19 cellular contexts compared by ENCODE assay signal in genomic region chr1:64396817-64397216, GRCh38.
DNase-seq lines count a peak whose midpoint lies in the region; ATAC-seq and TF ChIP-seq lines count a peak whose summit lies in the region.
"Had no signal": no experiment of that assay in that cellular context is flagged by ENCODE, and none has a peak within 500 bp of the region (broad histone marks: within the 10 kb centered on the region; RNA-seq: fewer than 3 reads in every experiment).

No MANE protein-coding gene starts in this region.

- H2AFZ ChIP-seq in OCI-LY7 (ENCODE audit: low read length), result no peak overlapping the region

- TF ChIP-seq CTCF in 22Rv1 (IDR thresholded peaks at IDR 0.05), result peak; percentile 10; the same call in 1 of the 2 replicates
- TF ChIP-seq CTCF in OCI-LY7 (conservative IDR thresholded peaks at IDR 0.05; ENCODE audit: low read length), result peak; percentile 34; the same call in 1 of the 2 replicates
- TF ChIP-seq CTCF in fibroblast of mammary gland (conservative IDR thresholded peaks at IDR 0.05; ENCODE audit: control insufficient read depth, insufficient read depth, low read depth, low read length), result no peak
- TF ChIP-seq CTCF in GM13976 (IDR thresholded peaks at IDR 0.05; ENCODE audit: borderline replicate concordance, control extremely low read depth, extremely low read depth, insufficient read depth, missing control alignments), result no peak

- no peaks in the 10 kb centered on the region for H3K9me3 ChIP-seq in OCI-LY7 (ENCODE audit: low read length)
- H3K9me3 ChIP-seq: Caco-2, right lobe of liver, thyroid gland had no signal

- no peak for ATAC-seq in HG02870 (IDR thresholded peaks at IDR 0.05; ENCODE audit: unreplicated experiment)
- ATAC-seq: right lobe of liver had no signal

- no peak overlapping the region for H3K4me2 ChIP-seq in OCI-LY7 (ENCODE audit: low read length)

- CTCF ChIA-PET in OCI-LY7 (lab: Charles Lee; ENCODE audit: unreplicated experiment), result no interaction called here

- H3K4me1 ChIP-seq in OCI-LY7 (ENCODE audit: insufficient read depth, low read length, poor library complexity, severe bottlenecking), result no peaks in the 10 kb centered on the region
- H3K4me1 ChIP-seq: Caco-2, right lobe of liver, thyroid gland had no signal

- intact Hi-C loops in OCI-LY7 (cut with micrococcal nuclease; ENCODE audit: unreplicated experiment), result no loop called here

- H3K9me2 ChIP-seq in OCI-LY7 (ENCODE audit: insufficient read depth, low read length), result no peaks in the 10 kb centered on the region

- no peaks in the 10 kb centered on the region for H3K36me3 ChIP-seq in OCI-LY7 (ENCODE audit: insufficient read depth, low read length)
- H3K36me3 ChIP-seq: right lobe of liver, thyroid gland had no signal

- H3K79me2 ChIP-seq in OCI-LY7 (ENCODE audit: insufficient read depth, low read depth, low read length), result no peaks in the 10 kb centered on the region

- peak; percentile 45 for DNase-seq in H4 (ENCODE audit: low spot score)
- DNase-seq in OCI-LY7 (ENCODE audit: low spot score), result no peak
- DNase-seq in fibroblast of mammary gland (ENCODE audit: low read depth), result peak; percentile 16
- no peak for DNase-seq in DMS153 treated with DMSO at 0.1 percent for 48 hours (lab: John Stamatoyannopoulos, UW; ENCODE audit: unreplicated experiment)
- DNase-seq in MV-4-11 (lab: John Stamatoyannopoulos, UW), result no peak
- no peak for DNase-seq in GM13976 (ENCODE audit: low spot score)
- DNase-seq: activated B cell treated with CpG ODN at 0.5 μM for 24 hours; activated naive CD4-positive, alpha-beta T cell treated with Interleukin-2 at 50 U/mL for 16 hours; foreskin fibroblast; IMR-90; mesenchymal stem cell; NCI-H146; right lobe of liver; stimulated activated CD4-positive, alpha-beta T cell treated with anti-CD3 and anti-CD28 coated beads, Interleukin-2, amount 100 ng/mL, for 48 hours; stimulated activated CD8-positive, alpha-beta memory T cell treated with anti-CD3 and anti-CD28 coated beads, Interleukin-4, amount 100 ng/mL, for 48 hours; thyroid gland had no signal

- in situ Hi-C loops in GM13976 (cut with MboI; ENCODE audit: low sequenced_read_pairs, unreplicated experiment), result no loop called here

- H4K20me1 ChIP-seq in OCI-LY7 (ENCODE audit: insufficient read depth, low read length), result no peaks in the 10 kb centered on the region

- POLR2A ChIA-PET in OCI-LY7 (lab: Charles Lee), result interaction anchor here (0.6 kb wide), 1 partner anchor 134 kb away, joined by 7 read pairs; no protein-coding TSS in a partner anchor

- H3K4me3 ChIP-seq in OCI-LY7 (ENCODE audit: low read depth, low read length, poor library complexity, severe bottlenecking) (no peak overlapping the region), fibroblast of mammary gland (ENCODE audit: control insufficient read depth, low read depth, low read length) (no peak overlapping the region)
- H3K4me3 ChIP-seq: right lobe of liver, thyroid gland had no signal

- no TSS peak for BruUV-seq in OCI-LY7 (replicated peaks; lab: Mats Ljungman, UMichigan)

- H3K27ac ChIP-seq in 22Rv1 (no peak overlapping the region), OCI-LY7 (ENCODE audit: low read depth, low read length, poor library complexity, severe bottlenecking) (no peak overlapping the region)
- H3K27ac ChIP-seq: right lobe of liver, thyroid gland had no signal

Comparison
In these comparisons a context has a peak if more than half of its experiments do, and no peak if none do; other contexts are left out.
1. CTCF ChIP-seq: peak in 22Rv1 (single experiment) and OCI-LY7 (single experiment); none in fibroblast of mammary gland (single experiment) and GM13976 (single experiment).
2. DNase-seq: peak in H4 (single experiment) and fibroblast of mammary gland (single experiment); none in OCI-LY7 (single experiment), DMS153 treated with DMSO at 0.1 percent for 48 hours (single experiment), MV-4-11 (single experiment) and GM13976 (single experiment).